35 cellular contexts compared by ENCODE assay signal in the genomic region with DNA sequence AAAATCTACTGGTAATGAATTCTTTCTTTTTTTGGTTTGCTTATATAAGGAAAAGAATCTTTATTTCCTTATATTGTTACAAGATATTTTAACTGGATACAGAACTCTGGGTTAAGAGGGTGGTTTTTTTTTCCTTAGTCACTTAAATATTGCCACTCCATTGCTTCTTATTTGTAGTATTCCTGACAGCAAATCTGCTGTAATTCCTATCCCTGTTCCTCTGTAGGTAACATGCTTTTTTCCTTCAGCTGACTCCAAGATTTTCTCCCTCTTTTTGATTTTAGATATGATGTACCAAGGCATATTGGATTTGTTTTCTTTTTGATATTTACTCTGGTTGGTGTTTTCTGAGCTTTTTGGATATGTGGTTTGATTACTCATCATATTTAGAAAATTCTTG.
"Had no signal": no experiment of that assay in that cellular context is flagged by ENCODE, and none has a peak within 500 bp of the region (broad histone marks: within the 10 kb centered on the region; RNA-seq: fewer than 3 reads in every experiment).

No MANE protein-coding gene starts in this region.

- DNase-seq: Karpas-422, Kasumi-1, MG63, MM.1S, MV-4-11, NCI-H1048, NCI-H1092, NCI-H1092 treated with DMSO at 0.1 percent for 48 hours, NCI-H1105, NCI-H1105 treated with DMSO at 0.1 percent for 48 hours, NCI-H1417, NCI-H1417 treated with DMSO at 0.1 percent for 48 hours, NCI-H1436, NCI-H1436 treated with DMSO at 0.1 percent for 48 hours, NCI-H146, NCI-H1694, NCI-H1694 treated with DMSO at 0.1 percent for 48 hours, NCI-H187, NCI-H187 treated with DMSO at 0.1 percent for 48 hours, NCI-H1930, NCI-H2029, NCI-H2029 treated with DMSO at 0.1 percent for 48 hours, NCI-H2081, NCI-H2081 treated with DMSO at 0.1 percent for 48 hours, NCI-H2107, NCI-H2171, NCI-H2171 treated with DMSO at 0.1 percent for 48 hours, NCI-H2227 treated with DMSO at 0.1 percent for 48 hours, NCI-H226, NCI-H345, NCI-H446, NCI-H446 treated with DMSO at 0.1 percent for 48 hours, NCI-H510A, NCI-H510A treated with DMSO at 0.1 percent for 48 hours had no signal

- H3K4me3 ChIP-seq: MG63 had no signal

- H3K36me3 ChIP-seq: MG63 had no signal

- H3K4me2 ChIP-seq: KMS-11 had no signal

- H3K9me3 ChIP-seq: MG63 had no signal

- H3K9ac ChIP-seq: KMS-11 had no signal

- H3K27me3 ChIP-seq: MG63 had no signal

- H3K27ac ChIP-seq: KMS-11 had no signal
